Comparison of ENCODE assay signal across 11 cellular contexts in the genomic region with DNA sequence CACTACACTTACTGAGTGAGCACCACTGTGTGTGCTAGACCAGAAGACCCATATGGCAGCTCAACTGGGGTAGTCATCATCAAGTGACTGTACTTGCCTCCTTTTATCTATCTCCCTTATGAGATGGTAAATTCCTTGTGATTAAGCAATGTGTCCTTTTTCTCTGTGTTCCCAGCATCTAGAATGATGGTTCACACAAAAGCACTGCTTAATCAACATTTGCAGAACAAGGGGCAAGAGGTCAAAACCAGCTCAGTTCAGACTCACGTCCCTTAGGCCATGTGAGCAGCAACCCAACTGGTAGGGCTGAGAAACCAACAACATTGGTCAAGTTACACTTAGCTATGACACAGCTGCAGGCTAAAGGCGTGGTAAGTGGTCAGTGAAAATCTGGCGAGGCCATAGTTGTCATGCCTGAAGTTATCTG. TPM values are rescaled to one million over a fixed set of nuclear protein-coding genes. Genes with fewer than 3 reads are reported as not detected.
DNase-seq lines count a peak whose midpoint lies in the region; ATAC-seq and TF ChIP-seq lines count a peak whose summit lies in the region.
"Had no signal": no experiment of that assay in that cellular context is flagged by ENCODE, and none has a peak within 500 bp of the region (broad histone marks: within the 10 kb centered on the region; RNA-seq: fewer than 3 reads in every experiment).

No MANE protein-coding gene starts in this region.

- peaks cover 91% of the 10 kb centered on the region for H3K4me1 ChIP-seq in OCI-LY1 (ENCODE audit: insufficient read depth, low read length, severe bottlenecking)
- peaks cover 19% of the 10 kb centered on the region for H3K4me1 ChIP-seq in endodermal cell (ENCODE audit: control insufficient read depth, insufficient read depth, low read length)

- ATAC-seq in esophagus mucosa (peak; percentile 56), GM21786 (IDR thresholded peaks at IDR 0.05; ENCODE audit: unreplicated experiment) (no peak)

- H3K4me1 Mint-ChIP-seq in endodermal cell = peaks cover 43% of the 10 kb centered on the region

- H3K36me3 ChIP-seq in OCI-LY1 (ENCODE audit: insufficient read depth, low read length) = peaks cover 33% of the 10 kb centered on the region; the same call in 1 of the 2 replicates
- H3K36me3 ChIP-seq in endodermal cell (ENCODE audit: control insufficient read depth, insufficient read depth, low read length) = peaks cover 4% of the 10 kb centered on the region

- H3K4me3 Mint-ChIP-seq in endodermal cell = no peak overlapping the region

- H3K27me3 Mint-ChIP-seq in endodermal cell (ENCODE audit: insufficient read depth) = no peaks in the 10 kb centered on the region
- H3K27me3 Mint-ChIP-seq: brain had no signal

- H3F3A ChIP-seq in OCI-LY1 (ENCODE audit: insufficient read depth, low read length) = no peaks in the 10 kb centered on the region

- H3K9me3 Mint-ChIP-seq in endodermal cell = no peaks in the 10 kb centered on the region
- H3K9me3 Mint-ChIP-seq: brain had no signal

- peaks cover 3% of the 10 kb centered on the region for H3K36me3 Mint-ChIP-seq in endodermal cell (ENCODE audit: low read depth)
- H3K36me3 Mint-ChIP-seq: brain had no signal

- H3K9ac ChIP-seq in OCI-LY1 (ENCODE audit: low read length) = no peak overlapping the region
- no peak overlapping the region for H3K9ac ChIP-seq in endodermal cell (ENCODE audit: extremely low read depth, low read length, poor library complexity, severe bottlenecking)

- 61 to 67% methylated on average over 3 of the region's 3 CpGs for WGBS in endodermal cell (ENCODE audit: insufficient coverage in 1 of 2, insufficient read length in 1 of 2), 2 experiments

- no peak overlapping the region for H3K27ac Mint-ChIP-seq in endodermal cell

- peaks cover 98% of the 10 kb centered on the region for H3K79me2 ChIP-seq in OCI-LY1 (ENCODE audit: insufficient read depth, low read length)

- H3K9me3 ChIP-seq in OCI-LY1 (ENCODE audit: low read length) (no peaks in the 10 kb centered on the region), endodermal cell (ENCODE audit: control insufficient read depth, low read length) (no peaks in the 10 kb centered on the region)

- TF ChIP-seq CTCF in OCI-LY1 (IDR thresholded peaks at IDR 0.05; ENCODE audit: low read length) = no peak
- TF ChIP-seq CTCF in endodermal cell (conservative IDR thresholded peaks at IDR 0.05) = no peak

- H3K4me2 ChIP-seq in OCI-LY1 (ENCODE audit: low read length) = peak overlapping the region; percentile 13; the same call in 1 of the 2 replicates

- no peaks in the 10 kb centered on the region for H4K20me1 ChIP-seq in OCI-LY1 (ENCODE audit: insufficient read depth, low read length)

- in situ Hi-C loops in Caki2 (cut with HindIII; ENCODE audit: low pct_unique_long_range_greater_than_20kb, low sequenced_read_pairs) = no loop called here

- no peak overlapping the region for H2AFZ ChIP-seq in OCI-LY1 (ENCODE audit: low read length)

- H3K27ac ChIP-seq in OCI-LY1 (ENCODE audit: low read depth, low read length, poor library complexity, severe bottlenecking) = peak overlapping the region; percentile 32
- no peak overlapping the region for H3K27ac ChIP-seq in endodermal cell (ENCODE audit: low read depth, low read length)

- H3K9me2 ChIP-seq in OCI-LY1 (ENCODE audit: low read depth, low read length) = no peaks in the 10 kb centered on the region

- peak; percentile 64 for DNase-seq in Caki2 (ENCODE audit: low read depth)
- DNase-seq in myocyte (ENCODE audit: low read depth) = peak; percentile 96
- no peak for DNase-seq in activated CD8-positive, alpha-beta memory T cell treated with anti-CD3 and anti-CD28 coated beads, Interleukin-2, amount 50 U/mL, for 4 hours
- no peak for DNase-seq in endodermal cell
- DNase-seq in HUDEP-2 (lab: John Stamatoyannopoulos, UW; ENCODE audit: unreplicated experiment in 76 of 76) = no peak
- DNase-seq: DMS153; NK-92 treated with Interleukin-12 subunit alpha and Interleukin-12 subunit beta, amount 100 ng/mL, for 24 hours had no signal

- H3K27me3 ChIP-seq in OCI-LY1 (ENCODE audit: insufficient read depth, low read length) (no peaks in the 10 kb centered on the region), endodermal cell (ENCODE audit: control insufficient read depth, insufficient read depth, low read length, poor library complexity, severe bottlenecking) (no peaks in the 10 kb centered on the region)

- H3K4me3 ChIP-seq in OCI-LY1 (ENCODE audit: low read depth, low read length, poor library complexity, severe bottlenecking) (no peak overlapping the region), endodermal cell (ENCODE audit: low read length) (no peak overlapping the region)

RNA-seq across cellular contexts. Expression of a gene that starts 10.0 kb away (rescaled TPM):
- total RNA-seq in Caki2 (2014; rRNA removed; shearing (Covaris generic); ENCODE audit: low replicate concordance) = 7.3 and 9.6 TPM in 2 replicates
- 3.5 TPM for total RNA-seq in esophagus mucosa
- 70.0 and 81.3 TPM in 2 replicates for total RNA-seq in myocyte
- 110 TPM for polyA plus RNA-seq in myocyte (2012)
- 10 to 100 TPM; 16.9 to 20.5 TPM for total RNA-seq in endodermal cell
- polyA plus RNA-seq in endodermal cell (2013, experiment 1 of 2) = 13.4 TPM
- 13.2 TPM for polyA plus RNA-seq in endodermal cell (2013, experiment 2 of 2)

Comparison
In these comparisons a context has a peak if more than half of its experiments do, and no peak if none do; other contexts are left out.
1. DNase-seq: peak in Caki2 (single experiment) and myocyte (single experiment); none in activated CD8-positive, alpha-beta memory T cell treated with anti-CD3 and anti-CD28 coated beads, Interleukin-2, amount 50 U/mL, for 4 hours (single experiment), endodermal cell (single experiment) and HUDEP-2 (0 of 76).